ENCODE assay signal across 24 cellular contexts in genomic region chr20:48035961-48036731, GRCh38.
"Had no signal": no experiment of that assay in that cellular context is flagged by ENCODE, and none has a peak within 500 bp of the region (broad histone marks: within the 10 kb centered on the region; RNA-seq: fewer than 3 reads in every experiment).

No MANE protein-coding gene starts in this region.

- ATAC-seq: esophagus mucosa; heart left ventricle; left colon; left ventricle myocardium superior; sciatic nerve; stimulated activated memory B cell treated with anti-CD40 and anti-IgM and Interleukin-4, amounts not matched to agents 10 μg/mL and 1 μg/mL and 100 μg/mL, for 72 hours; upper lobe of right lung had no signal

- H3K36me3 ChIP-seq: heart left ventricle, prostate gland, spleen, tibial nerve, upper lobe of right lung, vagina had no signal

- H3K4me3 Mint-ChIP-seq: nephron; stimulated activated memory B cell treated with anti-CD40 and anti-IgM and Interleukin-4, amounts not matched to agents 10 μg/mL and 1 μg/mL and 100 μg/mL, for 72 hours; stimulated activated naive CD8-positive, alpha-beta T cell treated with anti-CD3 and anti-CD28 coated beads, Interleukin-15, Interleukin-2, amounts not matched to agents 100 ng/mL and 50 ng/mL, for 24 hours had no signal

- H3K36me3 Mint-ChIP-seq: stimulated activated memory B cell treated with anti-CD40 and anti-IgM and Interleukin-4, amounts not matched to agents 10 μg/mL and 1 μg/mL and 100 μg/mL, for 72 hours had no signal

- H2AFZ ChIP-seq: parathyroid adenoma had no signal

- H3K4me1 ChIP-seq: heart left ventricle, prostate gland, vagina had no signal

- DNase-seq: dermis blood vessel endothelial cell; heart left ventricle; hippocampal formation; left colon; left ventricle myocardium superior; mesenchymal stem cell; midbrain; retina; spleen; stimulated activated CD4-positive, alpha-beta T cell treated with anti-CD3 and anti-CD28 coated beads, Interleukin-15, amount 100 ng/mL, for 24 hours; stimulated activated CD4-positive, alpha-beta T cell treated with anti-CD3 and anti-CD28 coated beads, Interleukin-1b, Interleukin-23, amount 100 ng/mL, for 48 hours; stimulated activated CD4-positive, alpha-beta T cell treated with anti-CD3 and anti-CD28 coated beads, Interleukin-4, amount 100 ng/mL, for 24 hours; testis; upper lobe of right lung had no signal

- H3K9me3 ChIP-seq: heart left ventricle, prostate gland, testis, upper lobe of right lung, vagina had no signal

- H3K9ac ChIP-seq: parathyroid adenoma had no signal

- H3K27ac Mint-ChIP-seq: nephron; stimulated activated memory B cell treated with anti-CD40 and anti-IgM and Interleukin-4, amounts not matched to agents 10 μg/mL and 1 μg/mL and 100 μg/mL, for 72 hours; stimulated activated naive CD8-positive, alpha-beta T cell treated with anti-CD3 and anti-CD28 coated beads, Interleukin-15, Interleukin-2, amounts not matched to agents 100 ng/mL and 50 ng/mL, for 24 hours had no signal

- H3K9me3 Mint-ChIP-seq: stimulated activated naive CD8-positive, alpha-beta T cell treated with anti-CD3 and anti-CD28 coated beads, Interleukin-15, Interleukin-2, amounts not matched to agents 100 ng/mL and 50 ng/mL, for 24 hours had no signal

- H3K4me3 ChIP-seq: heart left ventricle, lung, prostate gland, spleen, testis, tibial nerve, upper lobe of right lung, vagina had no signal

- H3K79me2 ChIP-seq: parathyroid adenoma had no signal

- H3K27me3 ChIP-seq: testis, tibial nerve, upper lobe of right lung, vagina had no signal

- H3K4me1 Mint-ChIP-seq: stimulated activated memory B cell treated with anti-CD40 and anti-IgM and Interleukin-4, amounts not matched to agents 10 μg/mL and 1 μg/mL and 100 μg/mL, for 72 hours had no signal

- H3K27ac ChIP-seq: heart left ventricle, parathyroid adenoma, prostate gland, spleen, testis, tibial nerve, upper lobe of right lung, vagina had no signal
